17 cellular contexts compared by ENCODE assay signal in the genomic region with DNA sequence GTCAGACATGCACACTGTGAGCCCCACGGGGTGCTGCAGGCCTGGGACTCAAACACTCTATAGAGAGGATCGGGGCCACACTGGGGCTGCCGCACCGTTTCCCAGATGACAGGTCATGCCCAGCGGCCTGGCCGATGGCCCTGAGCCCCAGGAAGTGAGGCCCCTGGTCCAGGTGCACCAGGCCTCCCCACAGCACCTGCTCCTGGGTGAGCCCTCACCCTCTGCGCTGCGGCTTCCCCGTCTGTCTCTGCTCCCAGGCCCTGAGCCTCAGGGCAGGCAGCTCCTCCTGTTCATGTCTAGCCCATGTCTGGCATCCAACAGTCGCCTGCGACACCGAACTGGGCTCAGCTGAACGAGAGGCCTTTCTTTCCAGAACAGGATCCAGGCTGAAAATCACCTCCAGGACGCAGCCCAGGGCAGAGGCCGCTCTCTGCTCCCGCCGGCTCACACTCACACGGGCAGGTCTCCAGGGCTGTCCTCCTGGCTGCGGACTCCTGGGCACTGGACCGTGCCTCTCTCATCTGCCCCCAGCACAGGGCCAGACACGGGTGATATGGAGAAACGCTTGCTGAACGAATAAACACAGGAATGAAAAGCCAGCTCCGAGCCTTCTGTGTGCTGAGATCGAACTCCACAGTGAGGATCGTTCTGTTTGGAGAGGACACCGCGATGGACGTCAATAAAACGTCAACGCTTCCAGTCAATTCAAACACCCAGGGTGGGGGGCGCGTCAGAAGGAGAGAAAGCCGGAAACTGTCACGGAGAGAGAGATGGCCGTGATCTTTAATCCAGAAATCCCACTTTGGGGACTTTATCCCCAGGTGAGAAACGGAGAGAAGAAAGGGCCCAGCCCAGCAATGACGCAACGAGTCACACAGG.
"Had no signal": no experiment of that assay in that cellular context is flagged by ENCODE, and none has a peak within 500 bp of the region (broad histone marks: within the 10 kb centered on the region; RNA-seq: fewer than 3 reads in every experiment).

No MANE protein-coding gene starts in this region.

- H3K36me3 ChIP-seq: heart left ventricle, lower lobe of right lung, thoracic aorta had no signal

- H3K4me1 ChIP-seq: lower lobe of right lung had no signal

- ATAC-seq: heart left ventricle, lower lobe of right lung, mucosa of descending colon, T-cell had no signal

- H3K27ac ChIP-seq: heart left ventricle, lower lobe of right lung, thoracic aorta had no signal

- FAIRE-seq: astrocyte, endometrium, TTC549 had no signal

- DNase-seq: activated naive CD4-positive, alpha-beta T cell; activated naive CD8-positive, alpha-beta T cell treated with anti-CD3 and anti-CD28 coated beads for 36 hours; activated T-cell treated with anti-CD3 and anti-CD28 coated beads, Interleukin-2, amount 50 U/mL, for 1 hour; cerebellar nuclear complex; heart left ventricle; islet precursor cell; left cardiac atrium; lower lobe of right lung; mesendoderm; mucosa of descending colon; stimulated activated CD4-positive, alpha-beta T cell treated with anti-CD3 and anti-CD28 coated beads, Interleukin-4, amount 100 ng/mL, for 1 hour; stimulated activated naive CD4-positive, alpha-beta T cell; T-cell had no signal

- H3K4me3 ChIP-seq: heart left ventricle, lower lobe of right lung, mucosa of descending colon, thoracic aorta had no signal

- H3K9me3 ChIP-seq: lower lobe of right lung, mucosa of descending colon, thoracic aorta had no signal

- H3K27me3 ChIP-seq: heart left ventricle had no signal
